In genomic region chr3:132253262-132253878, GRCh38 we compare ENCODE assay signal across 9 cellular contexts.
DNase-seq lines count a peak whose midpoint lies in the region; ATAC-seq and TF ChIP-seq lines count a peak whose summit lies in the region.
"Had no signal": no experiment of that assay in that cellular context is flagged by ENCODE, and none has a peak within 500 bp of the region (broad histone marks: within the 10 kb centered on the region; RNA-seq: fewer than 3 reads in every experiment).

No MANE protein-coding gene starts in this region.

- H4K20me1 ChIP-seq in OCI-LY3 (ENCODE audit: insufficient read depth, low read length) = no peaks in the 10 kb centered on the region

- intact Hi-C loops in activated naive CD4-positive, alpha-beta T cell treated with anti-CD3 and anti-CD28 coated beads for 36 hours (cut with micrococcal nuclease) = loop anchor here (1.0 kb wide), 2 partner anchors 90 to 146 kb away; no protein-coding TSS in a partner anchor

- no peak overlapping the region for H2AFZ ChIP-seq in OCI-LY3 (ENCODE audit: low read depth, low read length)

- H3K27me3 Mint-ChIP-seq in activated naive CD4-positive, alpha-beta T cell treated with anti-CD3 and anti-CD28 coated beads for 36 hours (ENCODE audit: low read depth) = peaks cover 2% of the 10 kb centered on the region
- peaks cover 5% of the 10 kb centered on the region for H3K27me3 Mint-ChIP-seq in endodermal cell (ENCODE audit: insufficient read depth)
- H3K27me3 Mint-ChIP-seq: dendritic cell treated with granulocyte-macrophage colony-stimulating factor and Interleukin-4, amounts not matched to agents 40 ng/mL and 50 ng/mL, for 4 days had no signal

- peaks cover 10% of the 10 kb centered on the region for H3K4me1 ChIP-seq in OCI-LY3 (ENCODE audit: low read length)
- no peaks in the 10 kb centered on the region for H3K4me1 ChIP-seq in endodermal cell (ENCODE audit: control insufficient read depth, insufficient read depth, low read length)

- H3K9me3 Mint-ChIP-seq in activated naive CD4-positive, alpha-beta T cell treated with anti-CD3 and anti-CD28 coated beads for 36 hours = no peaks in the 10 kb centered on the region
- no peaks in the 10 kb centered on the region for H3K9me3 Mint-ChIP-seq in endodermal cell
- H3K9me3 Mint-ChIP-seq: dendritic cell treated with granulocyte-macrophage colony-stimulating factor and Interleukin-4, amounts not matched to agents 40 ng/mL and 50 ng/mL, for 4 days had no signal

- no peak overlapping the region for H3K27ac Mint-ChIP-seq in activated naive CD4-positive, alpha-beta T cell treated with anti-CD3 and anti-CD28 coated beads for 36 hours
- H3K27ac Mint-ChIP-seq in endodermal cell = no peak overlapping the region
- H3K27ac Mint-ChIP-seq: dendritic cell treated with granulocyte-macrophage colony-stimulating factor and Interleukin-4, amounts not matched to agents 40 ng/mL and 50 ng/mL, for 4 days had no signal

- H3K4me3 ChIP-seq in OCI-LY3 (ENCODE audit: low read length) (no peak overlapping the region), endodermal cell (ENCODE audit: low read length) (no peak overlapping the region)

- peak; percentile 87 for TF ChIP-seq CTCF in OCI-LY3 (IDR thresholded peaks at IDR 0.05; ENCODE audit: low read depth, low read length)
- peak; percentile 85 for TF ChIP-seq CTCF in endodermal cell (conservative IDR thresholded peaks at IDR 0.05)

- CTCF ChIA-PET in activated naive CD4-positive, alpha-beta T cell treated with anti-CD3 and anti-CD28 coated beads for 36 hours (lab: Charles Lee) = no interaction called here

- WGBS in endodermal cell (ENCODE audit: insufficient coverage in 1 of 2, insufficient read length in 1 of 2), 2 experiments = 46% methylated on average over 4 of the region's 4 CpGs; no CpG with 5 or more reads in 1 of the 2 experiments

- no peaks in the 10 kb centered on the region for H3K79me2 ChIP-seq in OCI-LY3 (ENCODE audit: low read length)

- no peaks in the 10 kb centered on the region for H3K36me3 ChIP-seq in OCI-LY3 (replicated peaks; ENCODE audit: low read depth, low read length)
- H3K36me3 ChIP-seq in endodermal cell (ENCODE audit: control insufficient read depth, insufficient read depth, low read length) = no peaks in the 10 kb centered on the region

- H3K4me3 Mint-ChIP-seq in activated naive CD4-positive, alpha-beta T cell treated with anti-CD3 and anti-CD28 coated beads for 36 hours = no peak overlapping the region
- no peak overlapping the region for H3K4me3 Mint-ChIP-seq in endodermal cell
- H3K4me3 Mint-ChIP-seq: dendritic cell treated with granulocyte-macrophage colony-stimulating factor and Interleukin-4, amounts not matched to agents 40 ng/mL and 50 ng/mL, for 4 days had no signal

- 0 out of 2 replicates have a peak, but pooled peaks cover under 1% of the 10 kb centered on the region for H3K27me3 ChIP-seq in OCI-LY3 (ENCODE audit: low read depth, low read length)
- H3K27me3 ChIP-seq in endodermal cell (ENCODE audit: control insufficient read depth, insufficient read depth, low read length, poor library complexity, severe bottlenecking) = no peaks in the 10 kb centered on the region

- H3K9ac ChIP-seq in OCI-LY3 (ENCODE audit: low read length) (no peak overlapping the region), endodermal cell (ENCODE audit: extremely low read depth, low read length, poor library complexity, severe bottlenecking) (no peak overlapping the region)

- peak; percentile 25 for DNase-seq in activated naive CD4-positive, alpha-beta T cell treated with anti-CD3 and anti-CD28 coated beads for 36 hours
- DNase-seq in activated naive CD4-positive, alpha-beta T cell treated with anti-CD3 and anti-CD28 coated beads, Interleukin-2, amount 50 U/mL, for 16 hours = no peak
- DNase-seq in endodermal cell (peak; percentile 62), mucosa of gallbladder (ENCODE audit: low spot score) (peak; percentile 13), ecto neural progenitor cell (ENCODE audit: low spot score) (no peak)

- H3K4me1 Mint-ChIP-seq in activated naive CD4-positive, alpha-beta T cell treated with anti-CD3 and anti-CD28 coated beads for 36 hours (ENCODE audit: low read depth) = no peaks in the 10 kb centered on the region
- peaks cover 11% of the 10 kb centered on the region for H3K4me1 Mint-ChIP-seq in endodermal cell

- H3K9me3 ChIP-seq in OCI-LY3 (ENCODE audit: insufficient read depth, low read length) (no peaks in the 10 kb centered on the region), endodermal cell (ENCODE audit: control insufficient read depth, low read length) (no peaks in the 10 kb centered on the region)

- H3K4me2 ChIP-seq in OCI-LY3 (ENCODE audit: low read length) = no peak overlapping the region

- H3K36me3 Mint-ChIP-seq in activated naive CD4-positive, alpha-beta T cell treated with anti-CD3 and anti-CD28 coated beads for 36 hours (ENCODE audit: low read depth) = no peaks in the 10 kb centered on the region
- H3K36me3 Mint-ChIP-seq in endodermal cell (ENCODE audit: low read depth) = no peaks in the 10 kb centered on the region

- ATAC-seq in HG03095 (IDR thresholded peaks at IDR 0.05; ENCODE audit: unreplicated experiment) (peak; percentile 49), HG03439 (IDR thresholded peaks at IDR 0.05; ENCODE audit: unreplicated experiment) (no peak)

- H3K27ac ChIP-seq in OCI-LY3 (ENCODE audit: low read length) = no peak overlapping the region
- H3K27ac ChIP-seq in endodermal cell (ENCODE audit: low read depth, low read length) = no peak overlapping the region

Comparison
In these comparisons a context has a peak if more than half of its experiments do, and no peak if none do; other contexts are left out.
1. DNase-seq: peak in activated naive CD4-positive, alpha-beta T cell treated with anti-CD3 and anti-CD28 coated beads for 36 hours (single experiment), endodermal cell (single experiment) and mucosa of gallbladder (single experiment); none in activated naive CD4-positive, alpha-beta T cell treated with anti-CD3 and anti-CD28 coated beads, Interleukin-2, amount 50 U/mL, for 16 hours (single experiment) and ecto neural progenitor cell (single experiment).